ENCODE assay signal across 9 cellular contexts in the genomic region with DNA sequence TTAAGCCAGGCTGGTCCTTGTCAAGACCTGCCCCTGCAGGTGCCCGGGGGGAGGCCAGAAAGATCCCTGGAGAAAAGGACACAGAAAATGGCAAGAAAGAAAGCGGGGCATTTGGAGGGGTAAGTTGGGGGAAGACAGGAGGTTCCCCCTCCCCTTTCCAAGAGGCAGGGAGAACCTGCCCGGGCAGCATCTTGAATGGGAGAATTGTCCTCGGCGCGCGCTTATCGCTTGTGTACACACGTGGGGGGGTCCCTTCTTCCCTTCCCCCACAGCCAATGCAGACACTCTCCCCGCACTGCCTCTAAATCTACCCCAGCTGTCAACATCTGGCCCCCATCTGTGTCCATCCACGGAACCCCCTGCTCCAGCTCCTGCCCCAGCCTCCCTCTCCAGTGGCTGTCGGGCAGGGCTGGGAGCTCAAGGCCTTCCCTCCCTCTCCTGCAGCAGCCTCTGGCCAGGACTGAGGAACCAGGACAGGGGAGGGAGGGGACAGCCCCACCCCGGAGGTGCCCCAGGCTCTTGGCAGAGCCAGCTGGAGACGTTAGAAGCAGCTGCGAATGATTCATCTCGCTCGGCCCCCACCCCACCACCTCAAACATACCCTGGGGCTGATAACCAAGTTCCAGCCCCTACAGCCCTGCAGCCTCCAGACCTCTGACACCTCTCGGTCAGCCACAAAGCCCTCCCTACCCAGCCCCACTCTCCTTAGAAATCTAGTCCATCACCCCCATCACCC. TPM values are rescaled to one million over a fixed set of nuclear protein-coding genes. Genes with fewer than 3 reads are reported as not detected.
DNase-seq lines count a peak whose midpoint lies in the region; ATAC-seq and TF ChIP-seq lines count a peak whose summit lies in the region.
"Had no signal": no experiment of that assay in that cellular context is flagged by ENCODE, and none has a peak within 500 bp of the region (broad histone marks: within the 10 kb centered on the region; RNA-seq: fewer than 3 reads in every experiment).

No MANE protein-coding gene starts in this region.

- H3K4me2 ChIP-seq in neural progenitor cell, result no peak overlapping the region

- peak overlapping the region in 1 of 3 donors; percentile 6 for H3K4me3 ChIP-seq in breast epithelium
- no peak overlapping the region for H3K4me3 ChIP-seq in mesodermal cell (ENCODE audit: extremely low read depth, insufficient read depth, low read length, poor library complexity, severe bottlenecking)
- no peak overlapping the region for H3K4me3 ChIP-seq in dorsolateral prefrontal cortex
- no peak overlapping the region for H3K4me3 ChIP-seq in neural progenitor cell
- H3K4me3 ChIP-seq: cardiac muscle cell had no signal

- TF ChIP-seq CTCF in breast epithelium (IDR thresholded peaks at IDR 0.05) (no peak), dorsolateral prefrontal cortex (IDR thresholded peaks at IDR 0.05 in 54 of 56, conservative IDR thresholded peaks at IDR 0.05 in 2 of 56; ENCODE audit: low read depth in 1 of 56, partially characterized antibody in 56 of 56) (no peak), neural progenitor cell (IDR thresholded peaks at IDR 0.05) (no peak)

- H3K9me3 ChIP-seq in breast epithelium, result no peaks in the 10 kb centered on the region
- no peaks in the 10 kb centered on the region for H3K9me3 ChIP-seq in mesodermal cell (ENCODE audit: control insufficient read depth, low read length)
- no peaks in the 10 kb centered on the region for H3K9me3 ChIP-seq in neural progenitor cell (ENCODE audit: low read depth)

- H3K4me1 Mint-ChIP-seq in neural progenitor cell, result peaks cover 9% of the 10 kb centered on the region

- H3K4me1 ChIP-seq in breast epithelium, result peaks cover 0 to 20% of the 10 kb centered on the region in 2 donors
- H3K4me1 ChIP-seq in mesodermal cell (ENCODE audit: control insufficient read depth, insufficient read depth, low read length, poor library complexity, severe bottlenecking), result peaks cover 44% of the 10 kb centered on the region
- peaks cover 8% of the 10 kb centered on the region for H3K4me1 ChIP-seq in neural progenitor cell

- H3K36me3 Mint-ChIP-seq in neural progenitor cell, result peaks cover 17% of the 10 kb centered on the region

- no peak overlapping the region for H3K4me3 Mint-ChIP-seq in neural progenitor cell

- no peaks in the 10 kb centered on the region for H3K9me3 Mint-ChIP-seq in neural progenitor cell

- no peak overlapping the region for H3K27ac Mint-ChIP-seq in neural progenitor cell

- H3K27ac ChIP-seq in breast epithelium, result peak overlapping the region; percentile 80 to 86
- peak overlapping the region; percentile 62 for H3K27ac ChIP-seq in mesodermal cell (ENCODE audit: low read depth, low read length, severe bottlenecking)
- no peak overlapping the region for H3K27ac ChIP-seq in dorsolateral prefrontal cortex
- no peak overlapping the region for H3K27ac ChIP-seq in neural progenitor cell
- H3K27ac ChIP-seq: cardiac muscle cell had no signal

- H3K36me3 ChIP-seq in breast epithelium, result no peaks in the 10 kb centered on the region
- H3K36me3 ChIP-seq in mesodermal cell (ENCODE audit: control insufficient read depth, insufficient read depth, low read length), result peaks cover 52% of the 10 kb centered on the region
- no peaks in the 10 kb centered on the region for H3K36me3 ChIP-seq in neural progenitor cell

- peaks cover 42% of the 10 kb centered on the region for H3F3A ChIP-seq in neural progenitor cell (ENCODE audit: low read depth)

- intact Hi-C loops in breast epithelium (cut with DNase I; ENCODE audit: low total_unique reads), result no loop called here
- intact Hi-C loops in dorsolateral prefrontal cortex (cut with DNase I), result loop anchor here (2.0 to 10.0 kb wide), 2 partner anchors 51 to 263 kb away; a partner anchor contains a TSS

- H3K9ac ChIP-seq in neural progenitor cell, result no peak overlapping the region

- H3K27me3 ChIP-seq in breast epithelium, result no peaks in the 10 kb centered on the region
- peaks cover 0 to 3% (median 0%) of the 10 kb centered on the region in 45 donors for H3K27me3 ChIP-seq in dorsolateral prefrontal cortex
- no peaks in the 10 kb centered on the region for H3K27me3 ChIP-seq in neural progenitor cell
- H3K27me3 ChIP-seq: cardiac muscle cell had no signal

- H3K27me3 Mint-ChIP-seq in neural progenitor cell (ENCODE audit: insufficient read depth, low read depth), result peaks cover 12% of the 10 kb centered on the region

- ATAC-seq in GM18517 (IDR thresholded peaks at IDR 0.05; ENCODE audit: unreplicated experiment) (no peak), HG02610 (IDR thresholded peaks at IDR 0.05; ENCODE audit: unreplicated experiment) (no peak)

- no peak for TF ChIP-seq POLR2A in breast epithelium (IDR thresholded peaks at IDR 0.05)

- H4K20me1 ChIP-seq in neural progenitor cell (ENCODE audit: low read depth), result peaks cover 6% of the 10 kb centered on the region

- peak; percentile 98 for DNase-seq in COLO829 (ENCODE audit: low spot score)
- DNase-seq in MV-4-11 (lab: John Stamatoyannopoulos, UW), result peak; percentile 73
- DNase-seq in breast epithelium (ENCODE audit: low spot score in 2 of 2), result peak; percentile 84 to 90
- no peak for DNase-seq in dorsolateral prefrontal cortex
- DNase-seq in neural progenitor cell (ENCODE audit: low spot score), result no peak

- H2AFZ ChIP-seq in neural progenitor cell (replicated peaks), result no peak overlapping the region

- H3K79me2 ChIP-seq in neural progenitor cell (ENCODE audit: low read depth), result no peaks in the 10 kb centered on the region

- 40 to 84% methylated on average over 1 to 13 of the region's 18 CpGs for WGBS in mesodermal cell (ENCODE audit: insufficient coverage in 2 of 2), 2 experiments

RNA-seq across cellular contexts. Expression of a gene that starts 25.3 kb away (rescaled TPM):
- 10 to 100 TPM; 21.4 to 64.9 (median 31.8) TPM for total RNA-seq in breast epithelium
- 80.4 TPM for polyA plus RNA-seq in mesodermal cell (2013, experiment 1 of 2)
- 63.6 TPM for polyA plus RNA-seq in mesodermal cell (2013, experiment 2 of 2)
- total RNA-seq in dorsolateral prefrontal cortex, result 10 to 100 TPM in 3 of 120 experiments, 1 to 10 TPM in 117; 2.4 to 17.5 (median 5.4) TPM
- total RNA-seq in neural progenitor cell (ENCODE audit: low replicate concordance), result 66.5 and 106 TPM in 2 replicates

RNA-seq across cellular contexts. Expression of a gene that starts 50.5 kb away (rescaled TPM):
- 10 to 100 TPM; 13.3 to 18.0 (median 16.7) TPM for total RNA-seq in breast epithelium
- polyA plus RNA-seq in mesodermal cell (2013, experiment 1 of 2), result 16.4 TPM
- 14.7 TPM for polyA plus RNA-seq in mesodermal cell (2013, experiment 2 of 2)
- 10 to 100 TPM; 15.8 to 54.2 (median 30.1) TPM for total RNA-seq in dorsolateral prefrontal cortex
- 3.5 and 18.6 TPM in 2 replicates for total RNA-seq in neural progenitor cell (ENCODE audit: low replicate concordance)

Comparison
In these comparisons a context has a peak if more than half of its experiments do, and no peak if none do; other contexts are left out.
1. DNase-seq: peak in COLO829 (single experiment), MV-4-11 (single experiment) and breast epithelium (2 of 2); none in dorsolateral prefrontal cortex (0 of 10) and neural progenitor cell (single experiment).
2. H3K27ac ChIP-seq: peak in breast epithelium (2 of 2) and mesodermal cell (single experiment); none in dorsolateral prefrontal cortex (0 of 59) and neural progenitor cell (single experiment).